Comparison of ENCODE assay signal across 16 cellular contexts in the genomic region with DNA sequence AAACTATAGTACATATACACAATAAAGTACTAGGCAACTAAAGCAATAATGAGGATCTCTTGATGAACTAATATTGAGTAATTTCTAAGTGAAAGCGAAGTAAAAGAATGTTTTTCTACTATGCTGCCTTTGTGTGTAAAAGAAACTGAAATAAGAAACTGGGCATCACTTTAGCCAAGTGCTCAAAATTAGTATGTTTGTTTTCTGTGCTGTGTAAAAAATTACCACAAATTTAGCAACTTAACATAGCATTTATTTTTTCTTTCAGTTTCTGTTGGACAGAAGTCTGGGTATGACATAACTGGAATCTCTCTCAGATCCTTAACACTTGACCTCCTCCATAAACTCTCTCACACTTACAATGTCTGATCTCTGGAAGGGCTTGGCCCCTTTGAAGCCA.
A peak's percentile ranks its signal among the peaks of the same experiment; 100 is the strongest.
DNase-seq lines count a peak whose midpoint lies in the region; ATAC-seq, FAIRE-seq and TF ChIP-seq lines count a peak whose summit lies in the region.
"Had no signal": no experiment of that assay in that cellular context is flagged by ENCODE, and none has a peak within 500 bp of the region (broad histone marks: within the 10 kb centered on the region; RNA-seq: fewer than 3 reads in every experiment).

No MANE protein-coding gene starts in this region.

- ATAC-seq in GM19043 (IDR thresholded peaks at IDR 0.05; ENCODE audit: low read depth, unreplicated experiment) (peak; percentile 46), GM21786 (IDR thresholded peaks at IDR 0.05; ENCODE audit: unreplicated experiment) (peak; percentile 87), HG03108 (IDR thresholded peaks at IDR 0.05; ENCODE audit: unreplicated experiment) (peak; percentile 74), pancreas (no peak)
- ATAC-seq: activated T-cell treated with anti-CD3 and anti-CD28 coated beads, Interleukin-2, amount 50 U/mL, for 72 hours; left cardiac atrium had no signal

- intact Hi-C loops in pancreas (cut with DNase I): no loop called here

- WGBS in pancreas, 2 donors: 53 to 58% methylated on average over 1 of the region's 1 CpG

- no peak for TF ChIP-seq CTCF in pancreas (IDR thresholded peaks at IDR 0.05)

- H3K27ac ChIP-seq in pancreas: no peak overlapping the region
- H3K27ac ChIP-seq: ascending aorta, SK-N-MC, testis had no signal

- no peaks in the 10 kb centered on the region for H3K9me3 ChIP-seq in pancreas
- H3K9me3 ChIP-seq: ascending aorta, testis had no signal

- DNase-seq in pancreas (no peak), T1000 (lab: John Stamatoyannopoulos, UW) (no peak), KBM-7 (no peak)
- DNase-seq in activated CD4-positive, alpha-beta T cell treated with anti-CD3 and anti-CD28 coated beads for 48 hours: no peak
- DNase-seq: activated T-cell treated with anti-CD3 and anti-CD28 coated beads, Interleukin-2, amount 50 U/mL, for 72 hours; CD8-positive, alpha-beta memory T cell; effector CD4-positive, alpha-beta T cell; left cardiac atrium; NCI-H187 treated with DMSO at 0.1 percent for 48 hours; testis had no signal

- no peaks in the 10 kb centered on the region for H3K36me3 ChIP-seq in pancreas
- H3K36me3 ChIP-seq: ascending aorta had no signal

- H3K27me3 ChIP-seq in pancreas: no peaks in the 10 kb centered on the region
- H3K27me3 ChIP-seq: ascending aorta, testis had no signal

- in situ Hi-C loops in KBM-7 (cut with MboI; ENCODE audit: low pct_unique_long_range_greater_than_20kb, low sequenced_read_pairs): no loop called here

- H3K4me3 ChIP-seq in pancreas: no peak overlapping the region
- H3K4me3 ChIP-seq: ascending aorta, SK-N-MC, testis had no signal

- H3K4me1 ChIP-seq in pancreas: no peaks in the 10 kb centered on the region
- H3K4me1 ChIP-seq: ascending aorta, testis had no signal

- peak; percentile 29 for FAIRE-seq in pancreas (lab: Jason Lieb, UNC)
- FAIRE-seq: H54 had no signal

Comparison
In these comparisons a context has a peak if more than half of its experiments do, and no peak if none do; other contexts are left out.
1. ATAC-seq: peak in GM19043 (single experiment), GM21786 (single experiment) and HG03108 (single experiment); none in pancreas (0 of 4).